In the genomic region with DNA sequence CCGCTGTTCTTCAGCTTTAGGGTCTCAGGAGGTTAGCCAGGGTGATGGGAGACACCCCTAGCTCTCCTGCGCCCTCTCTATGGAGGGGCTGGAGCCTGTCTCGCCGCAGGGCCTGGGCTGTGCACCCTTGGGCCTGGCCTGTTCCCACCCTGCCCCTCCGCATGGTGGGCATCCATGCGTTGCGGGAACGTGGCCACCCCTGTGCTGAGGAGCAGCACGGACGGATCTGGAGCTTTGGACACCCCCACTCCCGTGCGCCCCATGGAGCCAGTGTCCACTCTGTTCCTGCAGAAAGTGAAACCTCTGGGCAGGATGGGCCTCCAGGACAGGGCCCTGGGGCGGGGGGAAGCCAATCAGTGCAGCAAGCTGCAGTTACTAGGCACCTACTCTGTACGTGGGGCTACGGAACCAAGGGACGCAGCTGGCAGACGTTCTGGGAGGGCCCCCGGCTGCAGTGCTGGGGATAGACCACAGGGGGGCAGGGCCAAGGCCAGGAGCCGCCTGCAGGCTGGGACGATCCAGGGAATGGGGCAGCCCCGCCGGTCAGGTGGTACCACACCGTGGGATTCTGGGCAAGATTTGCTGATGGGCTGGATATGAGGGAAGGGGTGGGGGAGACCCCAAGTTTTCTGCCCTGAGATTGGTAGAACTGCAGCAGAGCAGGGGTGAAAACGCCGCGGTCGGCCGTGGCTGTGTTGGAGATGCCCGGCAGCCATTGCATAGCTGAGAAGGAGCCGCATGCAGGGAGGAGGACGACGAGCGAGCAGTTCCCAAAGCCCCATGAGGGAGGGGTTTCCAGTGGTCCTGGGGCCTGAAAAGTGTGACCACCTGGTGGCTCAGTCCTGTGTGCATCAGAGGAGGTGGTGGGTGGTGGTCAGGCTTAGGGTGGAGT, we compare ENCODE assay signal across 1 cellular context.
TF ChIP-seq lines count a peak whose summit lies in the region.

No MANE protein-coding gene starts in this region.

TF ChIP-seq in endothelial cell of umbilical vein, 7 proteins besides CTCF, POLR2A, EP300 and RAD21:
- TF ChIP-seq POLR2AphosphoS5 (IDR thresholded peaks at IDR 0.05; ENCODE audit: insufficient read depth, low read depth, low read length) (no peak), GATA2 (IDR thresholded peaks at IDR 0.05; ENCODE audit: insufficient read depth, insufficient read length, low read depth, low read length) (no peak), JUN (IDR thresholded peaks at IDR 0.05; ENCODE audit: borderline replicate concordance, insufficient read depth, insufficient read length, low read depth) (no peak), FOS (IDR thresholded peaks at IDR 0.05; ENCODE audit: borderline replicate concordance, insufficient read depth, low read length) (no peak)
